Comparison of ENCODE assay signal across 7 cellular contexts in genomic region chr16:58454856-58455255, GRCh38.
"Had no signal": no experiment of that assay in that cellular context is flagged by ENCODE, and none has a peak within 500 bp of the region (broad histone marks: within the 10 kb centered on the region; RNA-seq: fewer than 3 reads in every experiment).

No MANE protein-coding gene starts in this region.

- H3K9me3 ChIP-seq: HAP-1 had no signal

- H3K9me3 Mint-ChIP-seq: HFFc6, IgD-negative memory B cell had no signal

- H3K36me3 ChIP-seq: HAP-1 had no signal

- ATAC-seq: HCT116 had no signal

- H3K4me3 ChIP-seq: GM23248, HAP-1 had no signal

- DNase-seq: GM23248, GOT3, H7, HFFc6 had no signal

- H3K27ac Mint-ChIP-seq: HFFc6, IgD-negative memory B cell had no signal

- H3K4me3 Mint-ChIP-seq: HFFc6, IgD-negative memory B cell had no signal
